Comparison of ENCODE assay signal across 8 cellular contexts in genomic region chr7:98617051-98617959, GRCh38. TPM values are rescaled to one million over a fixed set of nuclear protein-coding genes. Genes with fewer than 3 reads are reported as not detected.
DNase-seq lines count a peak whose midpoint lies in the region; FAIRE-seq and TF ChIP-seq lines count a peak whose summit lies in the region.

NPTX2 (plus strand) TSS chr7:98617285; CDS start chr7:98617462, 177 bp downstream.

- H3K4me1 Mint-ChIP-seq in CD8-positive, alpha-beta memory T cell: peaks cover 7 to 8% (median 7%) of the 10 kb centered on the region in 3 donors
- no peaks in the 10 kb centered on the region for H3K4me1 Mint-ChIP-seq in Caco-2 (ENCODE audit: low read depth, unreplicated experiment)

- H3K4me1 ChIP-seq in ascending aorta: peaks cover 4 to 11% of the 10 kb centered on the region in 2 donors
- peaks cover 15 to 39% (median 28%) of the 10 kb centered on the region in 4 donors for H3K4me1 ChIP-seq in stomach
- H3K4me1 ChIP-seq in CD8-positive, alpha-beta memory T cell (ENCODE audit: insufficient read depth, low read length): no peaks in the 10 kb centered on the region
- H3K4me1 ChIP-seq in Caco-2: 0 out of 2 replicates have a peak, but pooled peaks cover 6% of the 10 kb centered on the region

- TF ChIP-seq CTCF in ascending aorta (IDR thresholded peaks at IDR 0.05): peak; percentile 18 to 50 (median 30)
- TF ChIP-seq CTCF in stomach (IDR thresholded peaks at IDR 0.05): peak in 2 of 7 experiments; percentile 7 to 14
- TF ChIP-seq CTCF in Caco-2 (IDR thresholded peaks at IDR 0.05; ENCODE audit: insufficient read depth in 1 of 2, low read depth in 1 of 2, low read length in 1 of 2, severe bottlenecking in 1 of 2, unreplicated experiment in 1 of 2): no peak

- H3K27me3 ChIP-seq in ascending aorta (no peaks in the 10 kb centered on the region), stomach (peaks cover 9 to 85% (median 55%) of the 10 kb centered on the region in 3 donors), Caco-2 (replicated peaks; ENCODE audit: control insufficient read depth, insufficient read depth, low read length) (peaks cover 1% of the 10 kb centered on the region)
- no peaks in the 10 kb centered on the region for H3K27me3 ChIP-seq in CD8-positive, alpha-beta memory T cell (ENCODE audit: insufficient read depth, low read length, poor library complexity, severe bottlenecking)

- TF ChIP-seq POLR2A in stomach (IDR thresholded peaks at IDR 0.05) (no peak), GM12891 (IDR thresholded peaks at IDR 0.05; ENCODE audit: low read depth, low read length) (no peak)

- in situ Hi-C loops in ACHN (cut with HindIII; ENCODE audit: low pct_ligation_motif_present, low pct_unique_long_range_greater_than_20kb, low sequenced_read_pairs): no loop called here

- H3K27ac Mint-ChIP-seq in CD8-positive, alpha-beta memory T cell: no peak within 1 kb of the TSS
- no peak within 1 kb of the TSS for H3K27ac Mint-ChIP-seq in Caco-2 (ENCODE audit: unreplicated experiment)

- H3K9me3 ChIP-seq in ascending aorta: no peaks in the 10 kb centered on the region
- no peaks in the 10 kb centered on the region for H3K9me3 ChIP-seq in stomach
- no peaks in the 10 kb centered on the region for H3K9me3 ChIP-seq in CD8-positive, alpha-beta memory T cell (ENCODE audit: low read length)
- H3K9me3 ChIP-seq in Caco-2: no peaks in the 10 kb centered on the region

- peaks cover 0 to 4% of the 10 kb centered on the region in 2 donors for H3K36me3 ChIP-seq in ascending aorta
- H3K36me3 ChIP-seq in stomach: no peaks in the 10 kb centered on the region
- no peaks in the 10 kb centered on the region for H3K36me3 ChIP-seq in CD8-positive, alpha-beta memory T cell (ENCODE audit: insufficient read depth, low read length)
- no peaks in the 10 kb centered on the region for H3K36me3 ChIP-seq in Caco-2 (ENCODE audit: control insufficient read depth, insufficient read depth, low read length)

- H3K9me3 Mint-ChIP-seq in CD8-positive, alpha-beta memory T cell: peaks cover 0 to 6% (median 4%) of the 10 kb centered on the region in 5 donors
- H3K9me3 Mint-ChIP-seq in Caco-2 (ENCODE audit: unreplicated experiment): no peaks in the 10 kb centered on the region

- POLR2A ChIA-PET in CD8-positive, alpha-beta memory T cell (lab: Charles Lee): no interaction called here
- POLR2A ChIA-PET in Caco-2 (lab: Charles Lee): no interaction called here

- FAIRE-seq in GM12891 (lab: Jason Lieb, UNC): no peak

- WGBS in stomach, 5 donors: 2 to 8% (median 4%) methylated on average over 14 to 130 of the region's 130 CpGs

- H3K4me3 Mint-ChIP-seq in CD8-positive, alpha-beta memory T cell: peak within 1 kb of the TSS in 1 of 7 donors; percentile 15
- no peak within 1 kb of the TSS for H3K4me3 Mint-ChIP-seq in Caco-2 (ENCODE audit: unreplicated experiment)

- peaks cover 22 to 61% of the 10 kb centered on the region in 2 donors for H3K27me3 Mint-ChIP-seq in CD8-positive, alpha-beta memory T cell
- peaks cover 13% of the 10 kb centered on the region for H3K27me3 Mint-ChIP-seq in Caco-2 (ENCODE audit: insufficient read depth, unreplicated experiment)

- no peak for TF ChIP-seq EP300 in stomach (IDR thresholded peaks at IDR 0.05)

- H3K4me3 ChIP-seq in ascending aorta: peak within 1 kb of the TSS; percentile 60 to 76
- H3K4me3 ChIP-seq in stomach: peak within 1 kb of the TSS; percentile 36 to 43 (median 41)
- H3K4me3 ChIP-seq in CD8-positive, alpha-beta memory T cell (ENCODE audit: low read length): no peak within 1 kb of the TSS
- H3K4me3 ChIP-seq in Caco-2 (ENCODE audit: low read depth, low read length): no peak within 1 kb of the TSS

- no peaks in the 10 kb centered on the region for H3K36me3 Mint-ChIP-seq in CD8-positive, alpha-beta memory T cell
- no peaks in the 10 kb centered on the region for H3K36me3 Mint-ChIP-seq in Caco-2 (ENCODE audit: insufficient read depth, unreplicated experiment)

- H3K27ac ChIP-seq in ascending aorta (peak within 1 kb of the TSS; percentile 46 to 57), stomach (peak within 1 kb of the TSS in 2 of 5 donors; percentile 23 to 54)
- H3K27ac ChIP-seq in CD8-positive, alpha-beta memory T cell (ENCODE audit: low read depth, low read length): no peak within 1 kb of the TSS

- CTCF ChIA-PET in CD8-positive, alpha-beta memory T cell (lab: Charles Lee): no interaction called here
- CTCF ChIA-PET in Caco-2 (lab: Charles Lee): no interaction called here

- intact Hi-C loops in ascending aorta (cut with DNase I): loop anchor here (1.0 to 5.0 kb wide), 6 partner anchors 143 to 335 kb away; partner anchors contain the start of genes BRI3 and TRRAP
- intact Hi-C loops in stomach (cut with DNase I; ENCODE audit: low total_unique reads): no loop called here
- intact Hi-C loops in Caco-2 (cut with micrococcal nuclease; ENCODE audit: unreplicated experiment): no loop called here

- BruUV-seq in Caco-2 (replicated peaks; lab: Mats Ljungman, UMichigan): no TSS peak

- DNase-seq in ACHN (peak; percentile 25), LHCN-M2 (ENCODE audit: low read depth) (peak; percentile 96), ascending aorta (ENCODE audit: low spot score in 2 of 2) (peak in 1 of 2 donors; percentile 85), islet precursor cell (peak; percentile 78), stomach (no peak), GM12891 (ENCODE audit: insufficient read length, low spot score) (no peak), Caco-2 (no peak)
- DNase-seq in CD8-positive, alpha-beta memory T cell: no peak

TF ChIP-seq in GM12891, 5 proteins besides CTCF, POLR2A, EP300 and RAD21:
- TF ChIP-seq PAX5 (IDR thresholded peaks at IDR 0.05; ENCODE audit: insufficient read depth, low read length, severe bottlenecking) (no peak), POU2F2 (IDR thresholded peaks at IDR 0.05; ENCODE audit: low read depth, low read length) (no peak), TAF1 (IDR thresholded peaks at IDR 0.05; ENCODE audit: low read depth, low read length) (no peak), SPI1 (IDR thresholded peaks at IDR 0.05; ENCODE audit: low read depth, low read length) (no peak), POLR2AphosphoS5 (IDR thresholded peaks at IDR 0.05; ENCODE audit: low read depth, low read length) (no peak)
TF ChIP-seq in GM12891: peak in this region for 0.

RNA-seq across cellular contexts. Expression of gene NPTX2, which starts in this region (rescaled TPM):
- 3,060 and 3,846 TPM in 2 replicates for total RNA-seq in LHCN-M2 (2014; rRNA removed)
- 307 TPM for polyA plus RNA-seq in LHCN-M2 (2012)
- 44.2 TPM for total RNA-seq in ascending aorta
- total RNA-seq in stomach: 10 to 100 TPM in 2 of 5 donors, 1 to 10 TPM in 3; 1.4 to 12.1 (median 4.8) TPM
- polyA plus RNA-seq in stomach: 1 to 10 TPM in 2 of 3 donors, under 1 TPM in 1; 0.62 to 4.5 (median 3.2) TPM
- not detected for total RNA-seq in CD8-positive, alpha-beta memory T cell
- 0.16 TPM for polyA plus RNA-seq in CD8-positive, alpha-beta memory T cell
- 0.05 TPM for polyA plus RNA-seq in GM12891 (2012; ENCODE audit: low read depth, missing spikeins)
- not detected in 2 replicates for total RNA-seq in Caco-2 (2022)

Comparison
In these comparisons a context has a peak if more than half of its experiments do, and no peak if none do; other contexts are left out.
1. RNA of gene NPTX2 (total RNA-seq): 3,060 to 3,846 TPM in LHCN-M2; 44.2 TPM in ascending aorta (single experiment), 1.4 to 12.1 TPM in stomach, not detected in CD8-positive, alpha-beta memory T cell and not detected in Caco-2; every median in the first group is over 10 times any median in the second.
2. DNase-seq: peak in ACHN (single experiment), LHCN-M2 (single experiment) and islet precursor cell (single experiment); none in stomach (single experiment), CD8-positive, alpha-beta memory T cell (0 of 5), GM12891 (single experiment) and Caco-2 (0 of 2).
3. H3K4me3 ChIP-seq: peak in ascending aorta (2 of 2) and stomach (4 of 4); none in CD8-positive, alpha-beta memory T cell (single experiment) and Caco-2 (single experiment).
4. CTCF ChIP-seq: peak in ascending aorta (3 of 3); none in Caco-2 (0 of 2).